8 cellular contexts compared by ENCODE assay signal in genomic region chr3:187318819-187319616, GRCh38. TPM values are rescaled to one million over a fixed set of nuclear protein-coding genes. Genes with fewer than 3 reads are reported as not detected.
DNase-seq lines count a peak whose midpoint lies in the region; ATAC-seq and TF ChIP-seq lines count a peak whose summit lies in the region.

No MANE protein-coding gene starts in this region.

- H3K4me3 ChIP-seq in fibroblast of villous mesenchyme (ENCODE audit: low read depth, low read length): peak overlapping the region; percentile 46

- ATAC-seq in omental fat pad (ENCODE audit: low FRiP score): no peak
- no peak for ATAC-seq in HG03469 (IDR thresholded peaks at IDR 0.05; ENCODE audit: unreplicated experiment)
- no peak for ATAC-seq in HG02870 (IDR thresholded peaks at IDR 0.05; ENCODE audit: unreplicated experiment)

- TF ChIP-seq CTCF in fibroblast of villous mesenchyme (IDR thresholded peaks at IDR 0.05; ENCODE audit: insufficient read depth, low read depth, low read length) (peak; percentile 89), omental fat pad (IDR thresholded peaks at IDR 0.05) (peak in 2 of 3 donors; percentile 10 to 42)

- DNase-seq in DMS114 treated with DMSO at 0.1 percent for 48 hours (lab: John Stamatoyannopoulos, UW; ENCODE audit: unreplicated experiment) (peak; percentile 51), HT1080 (ENCODE audit: low read depth) (peak; percentile 69), OCI-M1 (lab: John Stamatoyannopoulos, UW) (peak; percentile 66), fibroblast of villous mesenchyme (ENCODE audit: low read depth) (peak; percentile 78), omental fat pad (ENCODE audit: low spot score) (peak; percentile 33)
- DNase-seq in activated T-cell treated with anti-CD3 and anti-CD28 coated beads, Interleukin-2, amount 50 U/mL, for 48 hours: peak; percentile 44

RNA-seq across cellular contexts. Expression of gene MASP1, which starts 27.5 kb away (rescaled TPM):
- 1.3 TPM in 1 of 2 replicates, not detected in the other for total RNA-seq in HT1080 (2014; rRNA removed; shearing (Covaris generic))
- 0.06 and 0.19 TPM in 2 replicates for polyA plus RNA-seq in HT1080 (2015; cell fraction: cytosol; rRNA removed)
- 0.11 TPM in 1 of 2 replicates, not detected in the other for polyA plus RNA-seq in HT1080 (2015; cell fraction: nucleus; rRNA removed)
- total RNA-seq in fibroblast of villous mesenchyme (198 and 209 TPM in 2 replicates), omental fat pad (1 to 10 TPM; 3.8 to 9.9 (median 6.9) TPM)

RNA-seq across cellular contexts. Expression of gene RTP4, which starts 49.2 kb away (rescaled TPM):
- total RNA-seq in HT1080 (2014; rRNA removed; shearing (Covaris generic)): 0.26 and 0.60 TPM in 2 replicates
- 0.81 and 1.0 TPM in 2 replicates for polyA plus RNA-seq in HT1080 (2015; cell fraction: cytosol; rRNA removed)
- 1.3 and 2.0 TPM in 2 replicates for polyA plus RNA-seq in HT1080 (2015; cell fraction: nucleus; rRNA removed)
- total RNA-seq in fibroblast of villous mesenchyme (2.6 and 3.9 TPM in 2 replicates), omental fat pad (1 to 10 TPM; 1.1 to 7.4 (median 2.2) TPM)

Comparison
In these comparisons a context has a peak if more than half of its experiments do, and no peak if none do; other contexts are left out.
1. RNA of gene MASP1, which starts 27.5 kb away (total RNA-seq): 198 to 209 TPM in fibroblast of villous mesenchyme; 3.8 to 9.9 TPM in omental fat pad and 1.3 TPM in HT1080; every median in the first group is over 10 times any median in the second.
2. Peak in every context shown above with its lines, with median percentiles within 50 percentile points of each other: DNase-seq.